In the genomic region with DNA sequence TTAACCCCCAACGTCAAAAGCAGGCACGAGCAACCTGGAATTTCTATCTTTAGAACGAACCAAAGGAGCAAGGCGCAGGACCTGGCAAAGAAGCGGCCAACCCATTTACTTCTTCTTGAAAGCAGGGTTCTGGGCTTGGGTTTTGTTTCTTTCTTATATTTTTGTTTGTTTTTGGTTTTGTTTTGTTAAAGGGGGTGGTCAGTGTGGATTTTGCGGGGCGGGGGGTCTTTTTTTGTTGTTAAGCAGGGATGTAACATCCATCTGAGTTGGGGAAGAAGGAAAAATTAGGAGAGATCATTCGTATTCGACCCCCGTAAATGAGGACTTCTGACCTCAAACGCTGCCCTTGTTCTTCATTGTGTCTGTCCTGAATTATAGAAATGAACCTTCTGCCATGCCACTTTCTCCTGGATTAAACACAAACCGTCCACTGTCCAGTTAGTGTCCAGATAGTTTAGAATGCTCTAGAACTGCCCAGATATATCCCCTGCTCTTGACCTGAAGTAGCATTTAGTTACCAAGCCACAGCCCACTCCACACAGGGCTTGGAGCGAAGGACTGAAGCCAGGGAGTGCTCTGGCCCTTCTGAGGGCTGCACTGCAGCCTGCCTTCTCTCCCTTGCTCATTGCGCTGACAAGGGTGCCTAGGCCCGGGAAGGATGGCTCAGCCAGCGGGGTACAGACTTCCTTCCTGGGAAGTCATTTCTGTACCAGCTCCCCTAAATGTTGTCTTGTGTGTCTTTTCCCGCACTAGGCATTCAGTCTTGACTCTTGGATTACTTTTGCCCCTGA, we compare ENCODE assay signal across 8 cellular contexts. TPM values are rescaled to one million over a fixed set of nuclear protein-coding genes. Genes with fewer than 3 reads are reported as not detected.
DNase-seq lines count a peak whose midpoint lies in the region; ATAC-seq and TF ChIP-seq lines count a peak whose summit lies in the region.

No MANE protein-coding gene starts in this region.

- TF ChIP-seq CTCF in HFF-Myc (IDR thresholded peaks at IDR 0.05; ENCODE audit: low read depth, low read length, missing control alignments), result no peak
- no peak for TF ChIP-seq CTCF in hepatocyte (IDR thresholded peaks at IDR 0.05; ENCODE audit: poor library complexity)

- no peak for ATAC-seq in activated CD8-positive, alpha-beta T cell treated with anti-CD3 and anti-CD28 coated beads, Interleukin-2, amount 10 ng/mL, durations not matched to agents 7 days and 5 days

- peak overlapping the region; percentile 50 for H3K27ac ChIP-seq in hepatocyte

- H3K4me2 ChIP-seq in hepatocyte, result peak overlapping the region; percentile 83

- peak overlapping the region; percentile 54 for H3K27ac Mint-ChIP-seq in activated CD8-positive, alpha-beta T cell treated with anti-CD3 and anti-CD28 coated beads, Interleukin-2, amount 10 ng/mL, durations not matched to agents 7 days and 5 days

- H3K9me2 ChIP-seq in hepatocyte (replicated peaks; ENCODE audit: insufficient read depth), result no peaks in the 10 kb centered on the region

- WGBS in hepatocyte (ENCODE audit: low lambda C conversion rate, missing lambda C conversion rate), result 61% methylated on average over 16 of the region's 17 CpGs

- peaks cover 36% of the 10 kb centered on the region for H3K79me2 ChIP-seq in hepatocyte

- DNase-seq in HFF-Myc (ENCODE audit: extremely low read depth, low read depth) (no peak), hepatocyte (ENCODE audit: low spot score) (no peak), skeletal muscle cell (ENCODE audit: low read depth) (no peak), NCI-H1105 treated with DMSO at 0.1 percent for 48 hours (lab: John Stamatoyannopoulos, UW) (no peak), midbrain (lab: John Stamatoyannopoulos, UW) (no peak), NCI-H510A (lab: John Stamatoyannopoulos, UW) (no peak)
- no peak for DNase-seq in activated CD8-positive, alpha-beta T cell treated with anti-CD3 and anti-CD28 coated beads, Interleukin-2, amount 10 ng/mL, durations not matched to agents 7 days and 5 days
- no peak for DNase-seq in stimulated activated CD4-positive, alpha-beta T cell treated with anti-CD3 and anti-CD28 coated beads, Interleukin-4, amount 100 ng/mL, for 1 hour

- H3K4me3 Mint-ChIP-seq in activated CD8-positive, alpha-beta T cell treated with anti-CD3 and anti-CD28 coated beads, Interleukin-2, amount 10 ng/mL, durations not matched to agents 7 days and 5 days, result peak overlapping the region; percentile 80

- no peaks in the 10 kb centered on the region for H3K36me3 ChIP-seq in hepatocyte (replicated peaks; ENCODE audit: insufficient read depth, low read depth)

- H3K4me1 ChIP-seq in hepatocyte (ENCODE audit: insufficient read depth), result peaks cover 23% of the 10 kb centered on the region

- POLR2A ChIA-PET in activated CD8-positive, alpha-beta T cell treated with anti-CD3 and anti-CD28 coated beads, Interleukin-2, amount 10 ng/mL, durations not matched to agents 7 days and 5 days (lab: Charles Lee), result interaction anchor here (0.6 kb wide), 1 partner anchor 52 kb away, joined by 3 read pairs; no protein-coding TSS in a partner anchor

- CTCF ChIA-PET in activated CD8-positive, alpha-beta T cell treated with anti-CD3 and anti-CD28 coated beads, Interleukin-2, amount 10 ng/mL, durations not matched to agents 7 days and 5 days (lab: Charles Lee), result interaction anchor here (0.6 to 5.1 kb wide), 22 partner anchors 10 to 367 kb away, joined by 3 to 40 read pairs (median 4); no protein-coding TSS in a partner anchor

- no peaks in the 10 kb centered on the region for H3K27me3 ChIP-seq in hepatocyte

- H3K9me3 Mint-ChIP-seq in activated CD8-positive, alpha-beta T cell treated with anti-CD3 and anti-CD28 coated beads, Interleukin-2, amount 10 ng/mL, durations not matched to agents 7 days and 5 days (ENCODE audit: insufficient read depth), result no peaks in the 10 kb centered on the region

- H3K27me3 Mint-ChIP-seq in activated CD8-positive, alpha-beta T cell treated with anti-CD3 and anti-CD28 coated beads, Interleukin-2, amount 10 ng/mL, durations not matched to agents 7 days and 5 days (ENCODE audit: low read depth), result peaks cover 12% of the 10 kb centered on the region

- peaks cover 16% of the 10 kb centered on the region for H3K4me1 Mint-ChIP-seq in activated CD8-positive, alpha-beta T cell treated with anti-CD3 and anti-CD28 coated beads, Interleukin-2, amount 10 ng/mL, durations not matched to agents 7 days and 5 days (ENCODE audit: low read depth)

- H3K9me3 ChIP-seq in hepatocyte (ENCODE audit: low read depth), result no peaks in the 10 kb centered on the region

- peak overlapping the region; percentile 90 for H2AFZ ChIP-seq in hepatocyte

- peak overlapping the region; percentile 96 for H3K4me3 ChIP-seq in HFF-Myc (replicated peaks; ENCODE audit: low read depth, low read length)
- H3K4me3 ChIP-seq in hepatocyte, result peak overlapping the region; percentile 63
- peak overlapping the region; percentile 91 for H3K4me3 ChIP-seq in skeletal muscle cell (ENCODE audit: low read depth, low read length)

- H3K36me3 Mint-ChIP-seq in activated CD8-positive, alpha-beta T cell treated with anti-CD3 and anti-CD28 coated beads, Interleukin-2, amount 10 ng/mL, durations not matched to agents 7 days and 5 days (ENCODE audit: low read depth), result no peaks in the 10 kb centered on the region

- peaks cover 6% of the 10 kb centered on the region for H4K20me1 ChIP-seq in hepatocyte (ENCODE audit: insufficient read depth, poor library complexity, severe bottlenecking)

RNA-seq across cellular contexts. Expression of gene APP, which starts 0.9 kb away (rescaled TPM):
- 10 to 100 TPM; 14.5 to 14.9 TPM for total RNA-seq in activated CD8-positive, alpha-beta T cell treated with anti-CD3 and anti-CD28 coated beads, Interleukin-2, amount 10 ng/mL, durations not matched to agents 7 days and 5 days
- total RNA-seq in hepatocyte, result 288 and 316 TPM in 2 replicates
- 46.4 and 55.7 TPM in 2 replicates for polyA plus RNA-seq in hepatocyte

Comparison
In these comparisons a context has a peak if more than half of its experiments do, and no peak if none do; other contexts are left out.
1. RNA of gene APP, which starts 0.9 kb away (total RNA-seq): 288 to 316 TPM in hepatocyte; 14.5 to 14.9 TPM in activated CD8-positive, alpha-beta T cell treated with anti-CD3 and anti-CD28 coated beads, Interleukin-2, amount 10 ng/mL, durations not matched to agents 7 days and 5 days; every median in the first group is over 10 times any median in the second.
2. Peak in every context shown above with its lines, with median percentiles within 50 percentile points of each other: H3K4me3 ChIP-seq.